Comparison of ENCODE assay signal across 9 cellular contexts in genomic region chr7:76108540-76109233, GRCh38.
A peak's percentile ranks its signal among the peaks of the same experiment; 100 is the strongest.
DNase-seq lines count a peak whose midpoint lies in the region; ATAC-seq and TF ChIP-seq lines count a peak whose summit lies in the region.
"Had no signal": no experiment of that assay in that cellular context is flagged by ENCODE, and none has a peak within 500 bp of the region (broad histone marks: within the 10 kb centered on the region; RNA-seq: fewer than 3 reads in every experiment).

No MANE protein-coding gene starts in this region.

- H3K9me3 ChIP-seq in IMR-90 (ENCODE audit: control insufficient read depth, insufficient read depth, low read length) (no peaks in the 10 kb centered on the region), right cardiac atrium (ENCODE audit: control insufficient read depth, low read length) (no peaks in the 10 kb centered on the region), thyroid gland (no peaks in the 10 kb centered on the region)
- H3K9me3 ChIP-seq in CD4-positive, alpha-beta memory T cell (ENCODE audit: control insufficient read depth in 1 of 2, low read length in 2 of 2): no peaks in the 10 kb centered on the region

- no peak overlapping the region for H3K4ac ChIP-seq in IMR-90 (ENCODE audit: low read depth, low read length)

- no peak overlapping the region for H2BK120ac ChIP-seq in IMR-90 (ENCODE audit: low read depth, low read length)

- DNase-seq in IMR-90: peak; percentile 24
- DNase-seq in right cardiac atrium: peak; percentile 43 to 82 (median 46)
- peak; percentile 90 to 93 for DNase-seq in thyroid gland
- DNase-seq in stimulated activated CD4-positive, alpha-beta T cell treated with anti-CD3 and anti-CD28 coated beads, Interleukin-2, amount 100 ng/mL, for 48 hours: no peak
- DNase-seq in CD4-positive, alpha-beta memory T cell: no peak
- DNase-seq in caudate nucleus (lab: John Stamatoyannopoulos, UW): no peak
- DNase-seq: activated CD4-positive, alpha-beta memory T cell treated with anti-CD3 and anti-CD28 coated beads for 36 hours; NCI-H187 treated with DMSO at 0.1 percent for 48 hours had no signal

- H3K4me3 Mint-ChIP-seq in CD4-positive, alpha-beta memory T cell: no peak overlapping the region
- H3K4me3 Mint-ChIP-seq: activated CD4-positive, alpha-beta memory T cell treated with anti-CD3 and anti-CD28 coated beads for 36 hours had no signal

- intact Hi-C loops in IMR-90 (cut with micrococcal nuclease) (no loop called here), right cardiac atrium (cut with DNase I) (no loop called here), thyroid gland (cut with DNase I) (no loop called here)
- intact Hi-C loops in CD4-positive, alpha-beta memory T cell (cut with micrococcal nuclease): no loop called here

- H2AK9ac ChIP-seq in IMR-90 (replicated peaks; ENCODE audit: low read depth, low read length, poor library complexity): no peak overlapping the region

- H3K36me3 ChIP-seq in IMR-90 (ENCODE audit: control insufficient read depth, insufficient read depth, low read length) (no peaks in the 10 kb centered on the region), thyroid gland (no peaks in the 10 kb centered on the region)
- no peaks in the 10 kb centered on the region for H3K36me3 ChIP-seq in CD4-positive, alpha-beta memory T cell (ENCODE audit: insufficient read depth, low read length)

- BruUV-seq in IMR-90 (replicated peaks; lab: Mats Ljungman, UMichigan): no TSS peak

- no peaks in the 10 kb centered on the region for H3K9me1 ChIP-seq in IMR-90 (ENCODE audit: insufficient read depth, low read length)

- ATAC-seq in IMR-90 (ENCODE audit: low read depth) (peak; percentile 44; the same call in 1 of the 2 replicates), SK-N-SH treated with all-trans-retinoic acid at 6 μM for 48 hours (peak; percentile 68), right cardiac atrium (peak; percentile 92 to 95)

- H4K91ac ChIP-seq in IMR-90 (ENCODE audit: insufficient read depth, low read depth, low read length): no peak overlapping the region

- H3K4me2 ChIP-seq in IMR-90 (ENCODE audit: low read depth, low read length): no peak overlapping the region

- TF ChIP-seq CTCF in IMR-90 (conservative IDR thresholded peaks at IDR 0.05; ENCODE audit: low read depth, low read length): no peak
- no peak for TF ChIP-seq CTCF in thyroid gland (IDR thresholded peaks at IDR 0.05)

- no peak overlapping the region for H2AFZ ChIP-seq in IMR-90 (replicated peaks; ENCODE audit: low read length, poor library complexity)

- no peak overlapping the region for H3K27ac ChIP-seq in IMR-90 (ENCODE audit: insufficient read depth, low read length)
- peak overlapping the region; percentile 10 for H3K27ac ChIP-seq in right cardiac atrium (ENCODE audit: low read length)
- peak overlapping the region; percentile 72 to 82 (median 78) for H3K27ac ChIP-seq in thyroid gland
- no peak overlapping the region for H3K27ac ChIP-seq in CD4-positive, alpha-beta memory T cell (ENCODE audit: low read depth, low read length)
- no peak overlapping the region for H3K27ac ChIP-seq in caudate nucleus (ENCODE audit: low read depth, low read length)

- POLR2A ChIA-PET in IMR-90 (lab: Charles Lee; ENCODE audit: unreplicated experiment): no interaction called here
- POLR2A ChIA-PET in CD4-positive, alpha-beta memory T cell (lab: Charles Lee; ENCODE audit: partially characterized antibody): no interaction called here

- no peaks in the 10 kb centered on the region for H4K20me1 ChIP-seq in IMR-90 (ENCODE audit: insufficient read depth, low read length)

- H2BK5ac ChIP-seq in IMR-90 (ENCODE audit: low read depth, low read length, poor library complexity, severe bottlenecking): no peak overlapping the region

- no peak overlapping the region for H3K56ac ChIP-seq in IMR-90 (ENCODE audit: extremely low read depth, insufficient read depth, low read length)

- H3K27ac Mint-ChIP-seq in CD4-positive, alpha-beta memory T cell: no peak overlapping the region
- H3K27ac Mint-ChIP-seq: activated CD4-positive, alpha-beta memory T cell treated with anti-CD3 and anti-CD28 coated beads for 36 hours had no signal

- no peaks in the 10 kb centered on the region for H3K9me3 Mint-ChIP-seq in CD4-positive, alpha-beta memory T cell
- H3K9me3 Mint-ChIP-seq: activated CD4-positive, alpha-beta memory T cell treated with anti-CD3 and anti-CD28 coated beads for 36 hours had no signal

- H2BK20ac ChIP-seq in IMR-90 (ENCODE audit: low read depth, low read length): no peak overlapping the region

- H2AK5ac ChIP-seq in IMR-90 (ENCODE audit: low read depth, low read length): no peak overlapping the region; the same call in 1 of the 2 replicates

- 60% methylated on average over 1 of the region's 11 CpGs; no CpG with 5 or more reads in 1 of the 2 experiments for WGBS in IMR-90 (ENCODE audit: extremely low coverage in 2 of 2, insufficient read length in 1 of 2), 2 experiments
- WGBS in right cardiac atrium: 54% methylated on average over 11 of the region's 11 CpGs
- WGBS in thyroid gland, 2 donors: 31 to 37% methylated on average over 11 of the region's 11 CpGs

- H3K4me3 ChIP-seq in IMR-90 (ENCODE audit: insufficient read depth, low read depth, low read length) (no peak overlapping the region), right cardiac atrium (ENCODE audit: low read length) (no peak overlapping the region), thyroid gland (replicated peaks in 1 of 3) (no peak overlapping the region)
- no peak overlapping the region for H3K4me3 ChIP-seq in CD4-positive, alpha-beta memory T cell (ENCODE audit: low read length in 2 of 2)

- H3K4me1 ChIP-seq in IMR-90 (ENCODE audit: control insufficient read depth, insufficient read depth, low read length) (no peaks in the 10 kb centered on the region), right cardiac atrium (ENCODE audit: control insufficient read depth, insufficient read depth, low read length) (no peaks in the 10 kb centered on the region), thyroid gland (peaks cover 15 to 25% of the 10 kb centered on the region in 2 donors)
- H3K4me1 ChIP-seq in CD4-positive, alpha-beta memory T cell (ENCODE audit: insufficient read depth, low read length): no peaks in the 10 kb centered on the region

- no peaks in the 10 kb centered on the region for H3K36me3 Mint-ChIP-seq in CD4-positive, alpha-beta memory T cell
- H3K36me3 Mint-ChIP-seq: activated CD4-positive, alpha-beta memory T cell treated with anti-CD3 and anti-CD28 coated beads for 36 hours had no signal

- no peak overlapping the region for H2BK15ac ChIP-seq in IMR-90 (ENCODE audit: low read depth, low read length)

- no peak overlapping the region for H3K23ac ChIP-seq in IMR-90 (ENCODE audit: low read depth, low read length)

- no peak overlapping the region for H3K9ac ChIP-seq in IMR-90 (ENCODE audit: low read depth, low read length)

- H3K79me1 ChIP-seq in IMR-90 (ENCODE audit: low read depth in 1 of 2, low read length in 2 of 2): no peaks in the 10 kb centered on the region

- H3K14ac ChIP-seq in IMR-90 (replicated peaks; ENCODE audit: low read depth, low read length): no peak overlapping the region

- no peaks in the 10 kb centered on the region for H3K27me3 ChIP-seq in IMR-90 (ENCODE audit: control insufficient read depth, insufficient read depth, low read length)
- H3K27me3 ChIP-seq in right cardiac atrium (ENCODE audit: control insufficient read depth, insufficient read depth): no peaks in the 10 kb centered on the region
- no peaks in the 10 kb centered on the region for H3K27me3 ChIP-seq in thyroid gland
- no peaks in the 10 kb centered on the region for H3K27me3 ChIP-seq in CD4-positive, alpha-beta memory T cell (ENCODE audit: insufficient read depth, low read length)

- H3K18ac ChIP-seq in IMR-90 (ENCODE audit: low read depth, low read length): no peak overlapping the region

- no peak overlapping the region for H4K8ac ChIP-seq in IMR-90 (ENCODE audit: low read depth in 2 of 2, low read length in 2 of 2)

- CTCF ChIA-PET in IMR-90 (lab: Yijun Ruan, JAX): no interaction called here
- CTCF ChIA-PET in CD4-positive, alpha-beta memory T cell (lab: Charles Lee; ENCODE audit: partially characterized antibody): no interaction called here

- no peak overlapping the region for H4K5ac ChIP-seq in IMR-90 (ENCODE audit: low read depth, low read length)

- no peaks in the 10 kb centered on the region for H3K4me1 Mint-ChIP-seq in CD4-positive, alpha-beta memory T cell

- TF ChIP-seq RAD21 in IMR-90 (IDR thresholded peaks at IDR 0.05; ENCODE audit: low read length): no peak

- in situ Hi-C loops in IMR-90 (cut with MboI; ENCODE audit: low sequenced_read_pairs): no loop called here

- dilution Hi-C loops in IMR-90 (cut with HindIII; ENCODE audit: low sequenced_read_pairs, unreplicated experiment): no loop called here

- peaks cover 0 to 2% of the 10 kb centered on the region in 2 donors for H3K27me3 Mint-ChIP-seq in CD4-positive, alpha-beta memory T cell
- H3K27me3 Mint-ChIP-seq: activated CD4-positive, alpha-beta memory T cell treated with anti-CD3 and anti-CD28 coated beads for 36 hours had no signal

- TF ChIP-seq POLR2A in IMR-90 (IDR thresholded peaks at IDR 0.05; ENCODE audit: low read depth, low read length) (no peak), thyroid gland (IDR thresholded peaks at IDR 0.05) (peak in 1 of 2 donors; percentile 29)

TF ChIP-seq in IMR-90, 13 proteins besides CTCF, POLR2A, EP300 and RAD21:
- TF ChIP-seq FOS (IDR thresholded peaks at IDR 0.05; ENCODE audit: low read depth, low read length): no peak
- TF ChIP-seq BHLHE40 (IDR thresholded peaks at IDR 0.05; ENCODE audit: low read depth, low read length): no peak
- no peak for TF ChIP-seq CHD1 (IDR thresholded peaks at IDR 0.05; ENCODE audit: low read depth, low read length)
- no peak for TF ChIP-seq SMC3 (IDR thresholded peaks at IDR 0.05; ENCODE audit: low read depth, low read length)
- no peak for TF ChIP-seq CEBPB (IDR thresholded peaks at IDR 0.05; ENCODE audit: low read depth, low read length)
TF ChIP-seq in IMR-90: peak in this region for 0.

TF ChIP-seq in SK-N-SH treated with all-trans-retinoic acid at 6 μM for 48 hours, 23 proteins besides CTCF, POLR2A, EP300 and RAD21 (continues in another document):
- TF ChIP-seq PATZ1 (CRISPR knock-in tag; IDR thresholded peaks at IDR 0.05; ENCODE audit: borderline replicate concordance): no peak

Comparison
In these comparisons a context has a peak if more than half of its experiments do, and no peak if none do; other contexts are left out.
1. DNase-seq: peak in IMR-90 (single experiment), right cardiac atrium (3 of 3) and thyroid gland (2 of 2); none in stimulated activated CD4-positive, alpha-beta T cell treated with anti-CD3 and anti-CD28 coated beads, Interleukin-2, amount 100 ng/mL, for 48 hours (0 of 2), CD4-positive, alpha-beta memory T cell (0 of 5) and caudate nucleus (0 of 61).
2. H3K27ac ChIP-seq: peak in right cardiac atrium (single experiment) and thyroid gland (3 of 3); none in IMR-90 (single experiment), CD4-positive, alpha-beta memory T cell (single experiment) and caudate nucleus (single experiment).
3. Peak in every context shown above with its lines, with median percentiles within 50 percentile points of each other: ATAC-seq.